Comparison of ENCODE assay signal across 8 cellular contexts in the genomic region with DNA sequence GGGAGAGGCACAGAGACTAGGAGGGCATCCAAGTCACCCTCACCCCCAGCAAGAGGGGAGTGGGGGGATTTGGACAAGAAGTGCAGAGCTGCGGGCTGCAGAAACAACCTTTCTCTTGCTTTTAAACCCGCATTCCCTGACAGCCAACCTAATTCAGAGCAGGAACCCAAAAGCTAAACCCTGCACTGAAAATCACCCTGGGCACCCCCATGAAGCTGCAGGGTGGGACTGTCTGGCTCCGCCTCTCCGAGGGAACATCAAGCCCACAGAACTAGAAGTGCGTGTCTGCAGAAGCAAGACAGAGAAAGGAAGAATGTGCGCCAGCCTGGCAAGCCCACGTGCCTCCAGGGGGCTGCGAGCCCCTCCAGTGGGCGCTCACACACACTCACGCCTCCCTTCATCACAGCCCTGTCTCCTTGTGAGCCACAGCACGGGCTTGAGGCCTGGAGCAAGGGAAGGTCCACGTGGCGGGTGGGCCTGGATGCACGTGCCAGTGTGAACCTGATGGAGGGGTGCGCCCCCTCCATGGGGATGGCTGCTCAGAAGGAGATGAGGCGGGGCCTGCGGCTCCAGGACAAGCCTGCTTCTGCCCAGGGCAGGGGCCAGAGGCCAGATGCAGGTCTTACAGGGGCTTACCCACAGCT. TPM values are rescaled to one million over a fixed set of nuclear protein-coding genes. Genes with fewer than 3 reads are reported as not detected.
A peak's percentile ranks its signal among the peaks of the same experiment; 100 is the strongest.
DNase-seq lines count a peak whose midpoint lies in the region; ATAC-seq and TF ChIP-seq lines count a peak whose summit lies in the region.

No MANE protein-coding gene starts in this region.

- peaks cover 89% of the 10 kb centered on the region for H3K79me2 ChIP-seq in PC-9 (ENCODE audit: low read depth)

- no peaks in the 10 kb centered on the region for H3K9me2 ChIP-seq in PC-9 (ENCODE audit: insufficient read depth)

- peaks cover 46% of the 10 kb centered on the region for H3F3A ChIP-seq in PC-9 (ENCODE audit: insufficient read depth, low read depth)

- ATAC-seq in naive thymus-derived CD8-positive, alpha-beta T cell: peak; percentile 65 to 69
- ATAC-seq in HG03520 (IDR thresholded peaks at IDR 0.05; ENCODE audit: unreplicated experiment): no peak
- no peak for ATAC-seq in HG02610 (IDR thresholded peaks at IDR 0.05; ENCODE audit: unreplicated experiment)

- DNase-seq in ELF-1 (ENCODE audit: low read depth, low spot score) (peak; percentile 47), PC-9 (no peak), dorsolateral prefrontal cortex (peak in 1 of 10 donors; percentile 54), HuH-7.5 (ENCODE audit: low spot score) (no peak), posterior vena cava (ENCODE audit: low spot score) (no peak)
- DNase-seq in naive thymus-derived CD8-positive, alpha-beta T cell: peak in 7 of 10 donors; percentile 43 to 62 (median 52)

- H3K27ac Mint-ChIP-seq in naive thymus-derived CD8-positive, alpha-beta T cell: peak overlapping the region; percentile 92 to 98 (median 97)

- CTCF ChIA-PET in PC-9 (lab: Charles Lee): interaction anchor here (0.6 to 1.7 kb wide), 2 partner anchors 16 to 22 kb away, joined by 3 to 9 read pairs; no protein-coding TSS in a partner anchor

- peak overlapping the region; percentile 46; the same call in 1 of the 2 replicates for H3K4me3 ChIP-seq in PC-9
- H3K4me3 ChIP-seq in dorsolateral prefrontal cortex: peak overlapping the region in 56 of 59 donors; percentile 4 to 61 (median 36)

- H3K27me3 Mint-ChIP-seq in naive thymus-derived CD8-positive, alpha-beta T cell: no peaks in the 10 kb centered on the region

- H3K4me1 ChIP-seq in PC-9 (replicated peaks; ENCODE audit: insufficient read depth): peaks cover 77% of the 10 kb centered on the region

- H3K9me3 Mint-ChIP-seq in naive thymus-derived CD8-positive, alpha-beta T cell: peaks cover 0 to 1% (median 0%) of the 10 kb centered on the region in 9 donors

- H2AFZ ChIP-seq in PC-9: no peak overlapping the region

- intact Hi-C loops in PC-9 (cut with micrococcal nuclease; ENCODE audit: unreplicated experiment) (loop anchor here (1.0 to 5.0 kb wide), 5 partner anchors 11 to 208 kb away; a partner anchor contains a TSS), dorsolateral prefrontal cortex (cut with DNase I) (loop anchor here in 1 of 2 donors (10.0 kb wide), 1 partner anchor 203 kb away; no protein-coding TSS in a partner anchor), posterior vena cava (cut with DNase I) (no loop called here)

- peak overlapping the region; percentile 81 to 94 (median 89) for H3K4me3 Mint-ChIP-seq in naive thymus-derived CD8-positive, alpha-beta T cell

- H3K9me3 ChIP-seq in PC-9 (ENCODE audit: insufficient read depth, low read depth): no peaks in the 10 kb centered on the region

- H3K4me2 ChIP-seq in PC-9: peak overlapping the region; percentile 88

- POLR2A ChIA-PET in PC-9 (lab: Charles Lee; ENCODE audit: unreplicated experiment): interaction anchor here (0.6 to 1.6 kb wide), 3 partner anchors 12 to 606 kb away, joined by 3 to 15 read pairs (median 4); a partner anchor contains a TSS
- POLR2A ChIA-PET in naive thymus-derived CD8-positive, alpha-beta T cell (lab: Charles Lee): interaction anchor here (0.7 to 10.9 kb wide), 14 partner anchors 12 to 251 kb away, joined by 3 to 330 read pairs (median 4); a partner anchor contains a TSS

- H3K4me1 Mint-ChIP-seq in naive thymus-derived CD8-positive, alpha-beta T cell: peaks cover 39 to 88% (median 77%) of the 10 kb centered on the region in 4 donors

- no peak for TF ChIP-seq CTCF in PC-9 (conservative IDR thresholded peaks at IDR 0.05)
- TF ChIP-seq CTCF in dorsolateral prefrontal cortex (IDR thresholded peaks at IDR 0.05 in 54 of 56, conservative IDR thresholded peaks at IDR 0.05 in 2 of 56; ENCODE audit: low read depth in 1 of 56, partially characterized antibody in 56 of 56): no peak

- no TSS peak for BruUV-seq in PC-9 (replicated peaks; lab: Mats Ljungman, UMichigan)

- peaks cover 16% of the 10 kb centered on the region; the same call in 1 of the 2 replicates for H4K20me1 ChIP-seq in PC-9 (ENCODE audit: insufficient read depth)

- H3K36me3 ChIP-seq in PC-9 (ENCODE audit: low read depth): no peaks in the 10 kb centered on the region

- H3K27ac ChIP-seq in PC-9 (peak overlapping the region; percentile 90), dorsolateral prefrontal cortex (peak overlapping the region; percentile 42 to 95 (median 83))

- no peaks in the 10 kb centered on the region for H3K27me3 ChIP-seq in PC-9 (ENCODE audit: insufficient read depth, low read depth)
- H3K27me3 ChIP-seq in dorsolateral prefrontal cortex: no peaks in the 10 kb centered on the region

- peaks cover 0 to 25% (median 0%) of the 10 kb centered on the region in 3 donors for H3K36me3 Mint-ChIP-seq in naive thymus-derived CD8-positive, alpha-beta T cell

RNA-seq across cellular contexts. Expression of a gene that starts 27.8 kb away (rescaled TPM):
- total RNA-seq in PC-9 (2021) (13.6 and 16.8 TPM in 2 replicates), dorsolateral prefrontal cortex (100 to 1,000 TPM in 119 of 120 experiments, 10 to 100 TPM in 1; 87.5 to 250 (median 176) TPM), posterior vena cava (10 to 100 TPM; 64.8 to 88.7 TPM)
- total RNA-seq in naive thymus-derived CD8-positive, alpha-beta T cell: 10 to 100 TPM; 40.0 to 43.4 TPM
- 10 to 100 TPM; 31.6 to 37.2 (median 37.2) TPM for polyA plus RNA-seq in naive thymus-derived CD8-positive, alpha-beta T cell

Comparison
In these comparisons a context has a peak if more than half of its experiments do, and no peak if none do; other contexts are left out.
1. DNase-seq: peak in ELF-1 (single experiment) and naive thymus-derived CD8-positive, alpha-beta T cell (7 of 10); none in PC-9 (0 of 2), HuH-7.5 (single experiment) and posterior vena cava (single experiment).
2. ATAC-seq: peak in naive thymus-derived CD8-positive, alpha-beta T cell (2 of 2); none in HG03520 (single experiment) and HG02610 (single experiment).